ENCODE assay signal across 1 cellular context in the genomic region with DNA sequence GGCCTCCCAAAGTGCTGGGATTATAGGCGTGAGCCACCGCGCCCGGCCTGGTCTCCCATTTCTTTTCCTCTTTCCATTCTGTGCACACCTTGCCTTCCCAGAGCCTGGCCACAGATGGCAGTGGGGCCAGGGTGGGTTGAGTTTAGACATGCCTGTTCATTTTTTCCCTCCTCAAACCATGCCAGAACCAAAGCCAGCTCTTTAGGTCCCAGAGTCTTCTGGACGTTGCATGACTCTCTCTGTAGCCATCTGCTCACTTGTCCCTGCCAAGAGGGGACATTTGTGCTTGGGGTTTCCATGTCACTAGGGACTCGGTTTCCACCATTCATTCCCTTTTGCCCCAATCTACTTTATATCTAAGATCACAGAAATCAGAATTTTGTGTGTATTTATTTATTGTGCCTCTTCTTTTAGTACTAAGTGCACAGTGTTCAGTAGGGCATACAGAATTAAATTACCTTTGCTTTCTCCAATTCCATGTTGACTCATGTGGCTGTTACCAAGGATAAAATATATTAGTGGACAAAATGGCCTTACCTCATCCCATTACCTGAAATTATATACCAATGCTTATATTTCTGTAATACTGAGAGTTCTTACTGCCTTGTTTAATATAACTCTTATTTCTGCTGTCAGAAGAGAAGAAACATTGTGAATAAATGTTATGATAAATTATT.
TF ChIP-seq lines count a peak whose summit lies in the region.

No MANE protein-coding gene starts in this region.

TF ChIP-seq in GM23338, 12 proteins besides CTCF, POLR2A, EP300 and RAD21 (continued from another document):
- TF ChIP-seq, protein P1, sequence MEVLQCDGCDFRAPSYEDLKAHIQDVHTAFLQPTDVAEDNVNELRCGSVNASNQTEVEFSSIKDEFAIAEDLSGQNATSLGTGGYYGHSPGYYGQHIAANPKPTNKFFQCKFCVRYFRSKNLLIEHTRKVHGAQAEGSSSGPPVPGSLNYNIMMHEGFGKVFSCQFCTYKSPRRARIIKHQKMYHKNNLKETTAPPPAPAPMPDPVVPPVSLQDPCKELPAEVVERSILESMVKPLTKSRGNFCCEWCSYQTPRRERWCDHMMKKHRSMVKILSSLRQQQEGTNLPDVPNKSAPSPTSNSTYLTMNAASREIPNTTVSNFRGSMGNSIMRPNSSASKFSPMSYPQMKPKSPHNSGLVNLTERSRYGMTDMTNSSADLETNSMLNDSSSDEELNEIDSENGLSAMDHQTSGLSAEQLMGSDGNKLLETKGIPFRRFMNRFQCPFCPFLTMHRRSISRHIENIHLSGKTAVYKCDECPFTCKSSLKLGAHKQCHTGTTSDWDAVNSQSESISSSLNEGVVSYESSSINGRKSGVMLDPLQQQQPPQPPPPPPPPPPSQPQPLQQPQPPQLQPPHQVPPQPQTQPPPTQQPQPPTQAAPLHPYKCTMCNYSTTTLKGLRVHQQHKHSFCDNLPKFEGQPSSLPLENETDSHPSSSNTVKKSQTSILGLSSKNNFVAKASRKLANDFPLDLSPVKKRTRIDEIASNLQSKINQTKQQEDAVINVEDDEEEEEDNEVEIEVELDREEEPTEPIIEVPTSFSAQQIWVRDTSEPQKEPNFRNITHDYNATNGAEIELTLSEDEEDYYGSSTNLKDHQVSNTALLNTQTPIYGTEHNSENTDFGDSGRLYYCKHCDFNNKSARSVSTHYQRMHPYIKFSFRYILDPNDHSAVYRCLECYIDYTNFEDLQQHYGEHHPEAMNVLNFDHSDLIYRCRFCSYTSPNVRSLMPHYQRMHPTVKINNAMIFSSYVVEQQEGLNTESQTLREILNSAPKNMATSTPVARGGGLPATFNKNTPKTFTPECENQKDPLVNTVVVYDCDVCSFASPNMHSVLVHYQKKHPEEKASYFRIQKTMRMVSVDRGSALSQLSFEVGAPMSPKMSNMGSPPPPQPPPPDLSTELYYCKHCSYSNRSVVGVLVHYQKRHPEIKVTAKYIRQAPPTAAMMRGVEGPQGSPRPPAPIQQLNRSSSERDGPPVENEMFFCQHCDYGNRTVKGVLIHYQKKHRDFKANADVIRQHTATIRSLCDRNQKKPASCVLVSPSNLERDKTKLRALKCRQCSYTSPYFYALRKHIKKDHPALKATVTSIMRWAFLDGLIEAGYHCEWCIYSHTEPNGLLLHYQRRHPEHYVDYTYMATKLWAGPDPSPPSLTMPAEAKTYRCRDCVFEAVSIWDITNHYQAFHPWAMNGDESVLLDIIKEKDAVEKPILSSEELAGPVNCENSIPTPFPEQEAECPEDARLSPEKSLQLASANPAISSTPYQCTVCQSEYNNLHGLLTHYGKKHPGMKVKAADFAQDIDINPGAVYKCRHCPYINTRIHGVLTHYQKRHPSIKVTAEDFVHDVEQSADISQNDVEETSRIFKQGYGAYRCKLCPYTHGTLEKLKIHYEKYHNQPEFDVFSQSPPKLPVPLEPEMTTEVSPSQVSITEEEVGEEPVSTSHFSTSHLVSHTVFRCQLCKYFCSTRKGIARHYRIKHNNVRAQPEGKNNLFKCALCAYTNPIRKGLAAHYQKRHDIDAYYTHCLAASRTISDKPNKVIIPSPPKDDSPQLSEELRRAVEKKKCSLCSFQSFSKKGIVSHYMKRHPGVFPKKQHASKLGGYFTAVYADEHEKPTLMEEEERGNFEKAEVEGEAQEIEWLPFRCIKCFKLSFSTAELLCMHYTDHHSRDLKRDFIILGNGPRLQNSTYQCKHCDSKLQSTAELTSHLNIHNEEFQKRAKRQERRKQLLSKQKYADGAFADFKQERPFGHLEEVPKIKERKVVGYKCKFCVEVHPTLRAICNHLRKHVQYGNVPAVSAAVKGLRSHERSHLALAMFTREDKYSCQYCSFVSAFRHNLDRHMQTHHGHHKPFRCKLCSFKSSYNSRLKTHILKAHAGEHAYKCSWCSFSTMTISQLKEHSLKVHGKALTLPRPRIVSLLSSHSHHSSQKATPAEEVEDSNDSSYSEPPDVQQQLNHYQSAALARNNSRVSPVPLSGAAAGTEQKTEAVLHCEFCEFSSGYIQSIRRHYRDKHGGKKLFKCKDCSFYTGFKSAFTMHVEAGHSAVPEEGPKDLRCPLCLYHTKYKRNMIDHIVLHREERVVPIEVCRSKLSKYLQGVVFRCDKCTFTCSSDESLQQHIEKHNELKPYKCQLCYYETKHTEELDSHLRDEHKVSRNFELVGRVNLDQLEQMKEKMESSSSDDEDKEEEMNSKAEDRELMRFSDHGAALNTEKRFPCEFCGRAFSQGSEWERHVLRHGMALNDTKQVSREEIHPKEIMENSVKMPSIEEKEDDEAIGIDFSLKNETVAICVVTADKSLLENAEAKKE (CRISPR knock-in tag; IDR thresholded peaks at IDR 0.05) = no peak
- TF ChIP-seq EZH2phosphoT487 (IDR thresholded peaks at IDR 0.05; ENCODE audit: unreplicated experiment) (no peak), ZNF331 (CRISPR knock-in tag; IDR thresholded peaks at IDR 0.05; ENCODE audit: low read depth) (no peak), ZNF114 (CRISPR knock-in tag; IDR thresholded peaks at IDR 0.05) (no peak), JUNB (IDR thresholded peaks at IDR 0.05; ENCODE audit: unreplicated experiment) (no peak), CREB1 (CRISPR knock-in tag; IDR thresholded peaks at IDR 0.05; ENCODE audit: low read depth) (no peak)
- TF ChIP-seq, protein P2, sequence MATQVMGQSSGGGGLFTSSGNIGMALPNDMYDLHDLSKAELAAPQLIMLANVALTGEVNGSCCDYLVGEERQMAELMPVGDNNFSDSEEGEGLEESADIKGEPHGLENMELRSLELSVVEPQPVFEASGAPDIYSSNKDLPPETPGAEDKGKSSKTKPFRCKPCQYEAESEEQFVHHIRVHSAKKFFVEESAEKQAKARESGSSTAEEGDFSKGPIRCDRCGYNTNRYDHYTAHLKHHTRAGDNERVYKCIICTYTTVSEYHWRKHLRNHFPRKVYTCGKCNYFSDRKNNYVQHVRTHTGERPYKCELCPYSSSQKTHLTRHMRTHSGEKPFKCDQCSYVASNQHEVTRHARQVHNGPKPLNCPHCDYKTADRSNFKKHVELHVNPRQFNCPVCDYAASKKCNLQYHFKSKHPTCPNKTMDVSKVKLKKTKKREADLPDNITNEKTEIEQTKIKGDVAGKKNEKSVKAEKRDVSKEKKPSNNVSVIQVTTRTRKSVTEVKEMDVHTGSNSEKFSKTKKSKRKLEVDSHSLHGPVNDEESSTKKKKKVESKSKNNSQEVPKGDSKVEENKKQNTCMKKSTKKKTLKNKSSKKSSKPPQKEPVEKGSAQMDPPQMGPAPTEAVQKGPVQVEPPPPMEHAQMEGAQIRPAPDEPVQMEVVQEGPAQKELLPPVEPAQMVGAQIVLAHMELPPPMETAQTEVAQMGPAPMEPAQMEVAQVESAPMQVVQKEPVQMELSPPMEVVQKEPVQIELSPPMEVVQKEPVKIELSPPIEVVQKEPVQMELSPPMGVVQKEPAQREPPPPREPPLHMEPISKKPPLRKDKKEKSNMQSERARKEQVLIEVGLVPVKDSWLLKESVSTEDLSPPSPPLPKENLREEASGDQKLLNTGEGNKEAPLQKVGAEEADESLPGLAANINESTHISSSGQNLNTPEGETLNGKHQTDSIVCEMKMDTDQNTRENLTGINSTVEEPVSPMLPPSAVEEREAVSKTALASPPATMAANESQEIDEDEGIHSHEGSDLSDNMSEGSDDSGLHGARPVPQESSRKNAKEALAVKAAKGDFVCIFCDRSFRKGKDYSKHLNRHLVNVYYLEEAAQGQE (IDR thresholded peaks at IDR 0.05; ENCODE audit: unreplicated experiment) = no peak
